18 cellular contexts compared by ENCODE assay signal in genomic region chr1:52444465-52444864, GRCh38. TPM values are rescaled to one million over a fixed set of nuclear protein-coding genes. Genes with fewer than 3 reads are reported as not detected.
DNase-seq lines count a peak whose midpoint lies in the region; FAIRE-seq and TF ChIP-seq lines count a peak whose summit lies in the region.
"Had no signal": no experiment of that assay in that cellular context is flagged by ENCODE, and none has a peak within 500 bp of the region (broad histone marks: within the 10 kb centered on the region; RNA-seq: fewer than 3 reads in every experiment).

No MANE protein-coding gene starts in this region.

- POLR2A ChIA-PET in activated CD4-positive, alpha-beta T cell treated with anti-CD3 and anti-CD28 coated beads, Interleukin-2, amount 10 ng/mL, durations not matched to agents 7 days and 5 days (lab: Charles Lee): no interaction called here

- no peaks in the 10 kb centered on the region for H3K79me2 ChIP-seq in keratinocyte (ENCODE audit: control insufficient read depth, insufficient read depth, low read length)
- H3K79me2 ChIP-seq in smooth muscle cell (ENCODE audit: low read depth): no peaks in the 10 kb centered on the region

- no peak overlapping the region for H3K4me3 Mint-ChIP-seq in activated CD4-positive, alpha-beta T cell treated with anti-CD3 and anti-CD28 coated beads, Interleukin-2, amount 10 ng/mL, durations not matched to agents 7 days and 5 days
- H3K4me3 Mint-ChIP-seq: B cell; CD4-positive, alpha-beta T cell; H9 had no signal

- peak overlapping the region; percentile 48 for H3K27ac Mint-ChIP-seq in activated CD4-positive, alpha-beta T cell treated with anti-CD3 and anti-CD28 coated beads, Interleukin-2, amount 10 ng/mL, durations not matched to agents 7 days and 5 days
- H3K27ac Mint-ChIP-seq: B cell; CD4-positive, alpha-beta T cell had no signal

- no peak for DNase-seq in activated CD4-positive, alpha-beta T cell treated with anti-CD3 and anti-CD28 coated beads, Interleukin-2, amount 10 ng/mL, durations not matched to agents 7 days and 5 days
- DNase-seq in activated CD4-positive, alpha-beta T cell treated with anti-CD3 and anti-CD28 coated beads for 1 hour: no peak
- DNase-seq in SK-N-DZ (ENCODE audit: low spot score): peak; percentile 38
- peak; percentile 10 for DNase-seq in bronchial epithelial cell (ENCODE audit: low read depth)
- DNase-seq in keratinocyte (ENCODE audit: low read depth, low spot score): no peak
- no peak for DNase-seq in smooth muscle cell (lab: John Stamatoyannopoulos, UW; ENCODE audit: unreplicated experiment)
- no peak for DNase-seq in NOMO-1 treated with dmso at 0.1 percent for 144 hours (lab: John Stamatoyannopoulos, UW; ENCODE audit: unreplicated experiment)
- no peak for DNase-seq in NAMALWA (ENCODE audit: low spot score)
- DNase-seq: C1 segment of cervical spinal cord; Calu3; CD4-positive, alpha-beta T cell; DMS153; DMS79 treated with DMSO at 0.1 percent for 48 hours; EL; GOT3; H9 had no signal

- H3K9me3 ChIP-seq in keratinocyte (ENCODE audit: control insufficient read depth, low read depth, low read length): no peaks in the 10 kb centered on the region
- no peaks in the 10 kb centered on the region for H3K9me3 ChIP-seq in smooth muscle cell (replicated peaks; ENCODE audit: low read depth)

- dilution Hi-C loops in keratinocyte (cut with MboI; ENCODE audit: extremely low pct_ligation_motif_present, low sequenced_read_pairs): no loop called here

- peaks cover 3% of the 10 kb centered on the region for H3K4me1 ChIP-seq in keratinocyte (ENCODE audit: control insufficient read depth, extremely low read depth, insufficient read depth, low read length)
- H3K4me1 ChIP-seq in smooth muscle cell (ENCODE audit: low read depth): no peaks in the 10 kb centered on the region

- CTCF ChIA-PET in activated CD4-positive, alpha-beta T cell treated with anti-CD3 and anti-CD28 coated beads, Interleukin-2, amount 10 ng/mL, durations not matched to agents 7 days and 5 days (lab: Charles Lee): interaction anchor here (0.6 kb wide), 1 partner anchor 175 kb away, joined by 3 read pairs; no protein-coding TSS in a partner anchor

- no peak overlapping the region for H3K4me2 ChIP-seq in keratinocyte (ENCODE audit: control insufficient read depth, extremely low read depth, insufficient read depth, low read depth, low read length)
- no peak overlapping the region for H3K4me2 ChIP-seq in smooth muscle cell

- TF ChIP-seq CTCF in bronchial epithelial cell (IDR thresholded peaks at IDR 0.05; ENCODE audit: insufficient read depth, low read length, severe bottlenecking): no peak
- TF ChIP-seq CTCF in keratinocyte (optimal IDR thresholded peaks at IDR 0.05 in 1 of 3, IDR thresholded peaks at IDR 0.05 in 1 of 3, conservative IDR thresholded peaks at IDR 0.05 in 1 of 3; ENCODE audit: extremely low read depth in 1 of 3, insufficient read depth in 2 of 3, low read length in 3 of 3): no peak
- no peak for TF ChIP-seq CTCF in smooth muscle cell (IDR thresholded peaks at IDR 0.05; ENCODE audit: borderline replicate concordance, insufficient read depth, poor library complexity, severe bottlenecking)

- H3K27me3 ChIP-seq in bronchial epithelial cell (ENCODE audit: control insufficient read depth, insufficient read depth, low read length) (no peaks in the 10 kb centered on the region), keratinocyte (ENCODE audit: control insufficient read depth, extremely low read depth, insufficient read depth, low read length) (no peaks in the 10 kb centered on the region), smooth muscle cell (ENCODE audit: low read depth) (no peaks in the 10 kb centered on the region)

- FAIRE-seq in bronchial epithelial cell (lab: Jason Lieb, UNC) (no peak), keratinocyte (lab: Jason Lieb, UNC) (peak; percentile 61)
- FAIRE-seq: GM12891 had no signal

- H3K36me3 ChIP-seq in bronchial epithelial cell (ENCODE audit: control insufficient read depth, insufficient read depth, low read length): no peaks in the 10 kb centered on the region
- H3K36me3 ChIP-seq in keratinocyte (ENCODE audit: control insufficient read depth in 2 of 2, extremely low read depth in 1 of 2, insufficient read depth in 2 of 2, low read length in 2 of 2): peaks cover 0 to 4% of the 10 kb centered on the region in 2 experiments
- H3K36me3 ChIP-seq in smooth muscle cell (ENCODE audit: low read depth): peaks cover 18% of the 10 kb centered on the region

- 89% methylated on average over 2 of the region's 2 CpGs for whole genome bisulfite sequencing in smooth muscle cell (ENCODE audit: low lambda C conversion rate)

- H3K9me1 ChIP-seq in keratinocyte (ENCODE audit: control insufficient read depth, extremely low read depth, insufficient read depth, low read length): no peaks in the 10 kb centered on the region

- H3K27me3 Mint-ChIP-seq in activated CD4-positive, alpha-beta T cell treated with anti-CD3 and anti-CD28 coated beads, Interleukin-2, amount 10 ng/mL, durations not matched to agents 7 days and 5 days: no peaks in the 10 kb centered on the region
- H3K27me3 Mint-ChIP-seq: B cell; CD4-positive, alpha-beta T cell had no signal

- no peaks in the 10 kb centered on the region for H3F3A ChIP-seq in smooth muscle cell (ENCODE audit: low read depth)

- H3K9ac ChIP-seq in keratinocyte (ENCODE audit: control insufficient read depth, extremely low read depth, insufficient read depth, low read length) (no peak overlapping the region), smooth muscle cell (ENCODE audit: low read depth) (no peak overlapping the region)

- H3K27ac ChIP-seq in keratinocyte (ENCODE audit: control insufficient read depth, insufficient read depth, low read length) (no peak overlapping the region), smooth muscle cell (ENCODE audit: low read depth) (no peak overlapping the region)

- peaks cover 26% of the 10 kb centered on the region for H3K36me3 Mint-ChIP-seq in activated CD4-positive, alpha-beta T cell treated with anti-CD3 and anti-CD28 coated beads, Interleukin-2, amount 10 ng/mL, durations not matched to agents 7 days and 5 days (ENCODE audit: low read depth)

- H4K20me1 ChIP-seq in keratinocyte (ENCODE audit: control insufficient read depth, extremely low read depth, insufficient read depth, low read length) (no peaks in the 10 kb centered on the region), smooth muscle cell (ENCODE audit: low read depth) (peaks cover 3% of the 10 kb centered on the region)

- no peaks in the 10 kb centered on the region for H3K4me1 Mint-ChIP-seq in activated CD4-positive, alpha-beta T cell treated with anti-CD3 and anti-CD28 coated beads, Interleukin-2, amount 10 ng/mL, durations not matched to agents 7 days and 5 days
- H3K4me1 Mint-ChIP-seq: B cell, H9 had no signal

- H3K9me3 Mint-ChIP-seq in activated CD4-positive, alpha-beta T cell treated with anti-CD3 and anti-CD28 coated beads, Interleukin-2, amount 10 ng/mL, durations not matched to agents 7 days and 5 days: no peaks in the 10 kb centered on the region
- H3K9me3 Mint-ChIP-seq: CD4-positive, alpha-beta T cell; H9 had no signal

- H2AFZ ChIP-seq in keratinocyte (ENCODE audit: control insufficient read depth, low read length) (no peak overlapping the region), smooth muscle cell (ENCODE audit: low read depth) (no peak overlapping the region)

- H3K4me3 ChIP-seq in bronchial epithelial cell (ENCODE audit: low read depth, low read length) (no peak overlapping the region), keratinocyte (ENCODE audit: control insufficient read depth in 2 of 3, extremely low read depth in 1 of 3, insufficient read depth in 2 of 3, low read depth in 1 of 3, low read length in 3 of 3) (no peak overlapping the region), smooth muscle cell (no peak overlapping the region)

RNA-seq across cellular contexts. Expression of gene PRPF38A, which starts 40.1 kb away (rescaled TPM):
- total RNA-seq in activated CD4-positive, alpha-beta T cell treated with anti-CD3 and anti-CD28 coated beads, Interleukin-2, amount 10 ng/mL, durations not matched to agents 7 days and 5 days: 100 to 1,000 TPM in 1 of 2 experiments, 10 to 100 TPM in 1; 98.1 to 103 TPM
- 12.0 and 17.6 TPM in 2 replicates for polyA plus RNA-seq in SK-N-DZ (2014; cell fraction: cytosol; rRNA removed)
- polyA plus RNA-seq in SK-N-DZ (2014; cell fraction: nucleus; rRNA removed): 18.8 and 19.5 TPM in 2 replicates
- total RNA-seq in bronchial epithelial cell (6.6 and 8.7 TPM in 2 replicates), smooth muscle cell (23.2 and 24.8 TPM in 2 replicates)
- polyA plus RNA-seq in keratinocyte (13.5 to 29.5 TPM (median 21.6 TPM) in 3 replicates), smooth muscle cell (28.0 and 31.6 TPM in 2 replicates)
- polyA plus RNA-seq in keratinocyte (2011; ENCODE audit: low read depth): 10.2 TPM
- 12.1 and 18.1 TPM in 2 replicates for polyA plus RNA-seq in keratinocyte (2011; cell fraction: cytosol; rRNA removed)
- 26.0 and 28.3 TPM in 2 replicates for polyA plus RNA-seq in keratinocyte (2011; cell fraction: nucleus; rRNA removed)
- 18.7 and 22.6 TPM in 2 replicates for polyA plus RNA-seq in keratinocyte (2012; ENCODE audit: low replicate concordance)
- polyA minus RNA-seq in keratinocyte: 8.6 to 17.9 TPM (median 14.7 TPM) in 3 replicates
- polyA minus RNA-seq in keratinocyte (2011; cell fraction: cytosol; rRNA and poly(A)+ RNA removed): 3.5 TPM
- polyA minus RNA-seq in keratinocyte (2011; cell fraction: nucleus; rRNA and poly(A)+ RNA removed): 6.2 and 16.1 TPM in 2 replicates

RNA-seq across cellular contexts. Expression of gene ORC1, which starts 40.2 kb away (rescaled TPM):
- total RNA-seq in activated CD4-positive, alpha-beta T cell treated with anti-CD3 and anti-CD28 coated beads, Interleukin-2, amount 10 ng/mL, durations not matched to agents 7 days and 5 days: 10 to 100 TPM; 30.3 to 36.7 TPM
- 24.5 and 26.8 TPM in 2 replicates for polyA plus RNA-seq in SK-N-DZ (2014; cell fraction: cytosol; rRNA removed)
- 17.0 and 17.4 TPM in 2 replicates for polyA plus RNA-seq in SK-N-DZ (2014; cell fraction: nucleus; rRNA removed)
- total RNA-seq in bronchial epithelial cell (0.26 TPM in 2 replicates), smooth muscle cell (1.9 and 3.5 TPM in 2 replicates)
- polyA plus RNA-seq in keratinocyte (1.1 to 6.5 TPM (median 5.8 TPM) in 3 replicates), smooth muscle cell (1.9 and 2.5 TPM in 2 replicates)
- polyA plus RNA-seq in keratinocyte (2011; ENCODE audit: low read depth): not detected
- 1.2 and 1.8 TPM in 2 replicates for polyA plus RNA-seq in keratinocyte (2011; cell fraction: cytosol; rRNA removed)
- polyA plus RNA-seq in keratinocyte (2011; cell fraction: nucleus; rRNA removed): 1.5 and 1.8 TPM in 2 replicates
- polyA plus RNA-seq in keratinocyte (2012; ENCODE audit: low replicate concordance): 0.20 and 4.2 TPM in 2 replicates
- polyA minus RNA-seq in keratinocyte: 1.4 to 6.3 TPM (median 5.5 TPM) in 3 replicates
- 1.2 TPM for polyA minus RNA-seq in keratinocyte (2011; cell fraction: cytosol; rRNA and poly(A)+ RNA removed)
- polyA minus RNA-seq in keratinocyte (2011; cell fraction: nucleus; rRNA and poly(A)+ RNA removed): 0.63 and 1.5 TPM in 2 replicates

Comparison
In these comparisons a context has a peak if more than half of its experiments do, and no peak if none do; other contexts are left out.
1. DNase-seq: peak in SK-N-DZ (single experiment) and bronchial epithelial cell (single experiment); none in activated CD4-positive, alpha-beta T cell treated with anti-CD3 and anti-CD28 coated beads, Interleukin-2, amount 10 ng/mL, durations not matched to agents 7 days and 5 days (single experiment), activated CD4-positive, alpha-beta T cell treated with anti-CD3 and anti-CD28 coated beads for 1 hour (single experiment), keratinocyte (single experiment), smooth muscle cell (single experiment), NOMO-1 treated with dmso at 0.1 percent for 144 hours (single experiment) and NAMALWA (single experiment).